Comparison of ENCODE assay signal across 8 cellular contexts in genomic region chr6:35686873-35687557, GRCh38. TPM values are rescaled to one million over a fixed set of nuclear protein-coding genes. Genes with fewer than 3 reads are reported as not detected.
DNase-seq lines count a peak whose midpoint lies in the region; ATAC-seq and TF ChIP-seq lines count a peak whose summit lies in the region.

No MANE protein-coding gene starts in this region.

- H3K36me3 ChIP-seq in BLaER1 (peaks cover 13% of the 10 kb centered on the region; the same call in 1 of the 2 replicates), KOPT-K1 (ENCODE audit: insufficient read depth, low read length) (peaks cover 17% of the 10 kb centered on the region)

- peak overlapping the region; percentile 64 for H3K4me2 ChIP-seq in BLaER1

- H3K4me3 Mint-ChIP-seq in chondrocyte (ENCODE audit: unreplicated experiment) (peak overlapping the region; percentile 81), naive B cell (peak overlapping the region; percentile 84 to 98 (median 95))

- no peaks in the 10 kb centered on the region for H3K27me3 ChIP-seq in BLaER1

- H3K4me1 Mint-ChIP-seq in chondrocyte (ENCODE audit: low read depth) (peaks cover 35% of the 10 kb centered on the region), naive B cell (peaks cover 17 to 21% (median 18%) of the 10 kb centered on the region in 3 donors)

- peaks cover 42% of the 10 kb centered on the region for H4K20me1 ChIP-seq in BLaER1

- no peak for DNase-seq in chondrocyte (ENCODE audit: low spot score)
- DNase-seq in naive B cell, result peak; percentile 27
- no peak for DNase-seq in occipital lobe (lab: John Stamatoyannopoulos, UW)
- no peak for DNase-seq in hepatic stellate cell (ENCODE audit: low spot score)
- no peak for DNase-seq in NCI-H526 (lab: John Stamatoyannopoulos, UW)
- DNase-seq in GF-D8 (lab: John Stamatoyannopoulos, UW), result no peak

- H3K9ac ChIP-seq in BLaER1, result peak overlapping the region; percentile 94

- H3K9me3 ChIP-seq in BLaER1, result no peaks in the 10 kb centered on the region
- no peaks in the 10 kb centered on the region for H3K9me3 ChIP-seq in KOPT-K1 (ENCODE audit: insufficient read depth, low read length, poor library complexity, severe bottlenecking)

- H3K27ac ChIP-seq in BLaER1 (no peak overlapping the region), KOPT-K1 (ENCODE audit: low read depth, low read length, poor library complexity, severe bottlenecking) (peak overlapping the region; percentile 85)

- H3K4me1 ChIP-seq in BLaER1, result peaks cover 22% of the 10 kb centered on the region

- peak overlapping the region; percentile 98 for H3K4me3 ChIP-seq in BLaER1

- H3K27ac Mint-ChIP-seq in chondrocyte (ENCODE audit: unreplicated experiment) (peak overlapping the region; percentile 88), naive B cell (peak overlapping the region in 2 of 6 donors; percentile 15 to 76)

- H3K27me3 Mint-ChIP-seq in chondrocyte (ENCODE audit: low read depth) (no peaks in the 10 kb centered on the region), naive B cell (no peaks in the 10 kb centered on the region)

- H3K36me3 Mint-ChIP-seq in chondrocyte (ENCODE audit: low read depth) (no peaks in the 10 kb centered on the region), naive B cell (no peaks in the 10 kb centered on the region)

- no peak for ATAC-seq in naive B cell (ENCODE audit: low read depth in 2 of 2)

- no peak for TF ChIP-seq CTCF in chondrocyte (IDR thresholded peaks at IDR 0.05)

- H3K9me3 Mint-ChIP-seq in chondrocyte (ENCODE audit: low read depth), result no peaks in the 10 kb centered on the region
- no peaks in the 10 kb centered on the region for H3K9me3 Mint-ChIP-seq in naive B cell

RNA-seq across cellular contexts. Expression of gene FKBP5, which starts 1.7 kb away (rescaled TPM):
- 139 to 237 TPM (median 143 TPM) in 3 replicates for total RNA-seq in chondrocyte
- 10 to 100 TPM in 3 of 6 donors, 1 to 10 TPM in 3; 6.7 to 80.8 (median 15.1) TPM for polyA plus RNA-seq in naive B cell (ENCODE audit: low read depth in 6 of 6)
- 3.1 TPM for total RNA-seq in occipital lobe

RNA-seq across cellular contexts. Expression of gene ARMC12, which starts 49.8 kb away (rescaled TPM):
- total RNA-seq in chondrocyte, result 1.8 to 1.9 TPM (median 1.8 TPM) in 3 replicates
- polyA plus RNA-seq in naive B cell (ENCODE audit: low read depth in 6 of 6), result 1 to 10 TPM in 1 of 6 donors, under 1 TPM in 3, not detected in 2; 0.30 to 2.2 (median 0.77) TPM
- total RNA-seq in occipital lobe, result 0.47 TPM

Comparison
In these comparisons a context has a peak if more than half of its experiments do, and no peak if none do; other contexts are left out.
1. RNA of gene FKBP5, which starts 1.7 kb away (total RNA-seq): 139 to 237 TPM in chondrocyte; 3.1 TPM in occipital lobe (single experiment); every median in the first group is over 10 times any median in the second.